9 cellular contexts compared by ENCODE assay signal in the genomic region with DNA sequence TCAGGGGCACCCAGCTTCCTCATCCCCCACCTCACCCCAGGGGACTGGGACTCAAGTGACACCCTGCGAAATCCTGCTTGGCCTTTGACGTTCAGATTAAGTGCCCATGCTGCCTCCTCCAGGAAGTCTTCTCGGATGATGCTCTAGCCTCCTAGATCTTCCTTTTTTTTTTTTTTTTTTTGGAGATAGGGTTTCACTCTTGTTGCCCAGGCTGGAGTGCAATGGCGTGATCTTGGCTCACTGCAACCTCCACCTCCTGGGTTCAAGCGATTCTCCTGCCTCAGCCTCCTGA. TPM values are rescaled to one million over a fixed set of nuclear protein-coding genes. Genes with fewer than 3 reads are reported as not detected.
DNase-seq lines count a peak whose midpoint lies in the region; ATAC-seq, FAIRE-seq and TF ChIP-seq lines count a peak whose summit lies in the region.
"Not testable (repeated sequence)": the region's sequence is repeated elsewhere in the genome, so short reads cannot be mapped to it uniquely, and the experiment has no call there.
"Had no signal": no experiment of that assay in that cellular context is flagged by ENCODE, and none has a peak within 500 bp of the region (broad histone marks: within the 10 kb centered on the region; RNA-seq: fewer than 3 reads in every experiment).

No MANE protein-coding gene starts in this region.

- not testable (repeated sequence) for H2AFZ ChIP-seq in trophoblast cell (ENCODE audit: insufficient read depth, low read length, poor library complexity)

- H3K27ac ChIP-seq in A549, result peak overlapping the region; percentile 32 to 66; a peak in 5 of 6 replicates
- not testable (repeated sequence) for H3K27ac ChIP-seq in HUES48 (ENCODE audit: low read depth, low read length); iPS-18a (ENCODE audit: low read length); trophoblast cell (ENCODE audit: low read depth, low read length)
- peak overlapping the region; percentile 39; the same call in 1 of the 2 replicates for H3K27ac ChIP-seq in RWPE1

- H3K27ac Mint-ChIP-seq in glutamatergic neuron (ENCODE audit: unreplicated experiment); nephron progenitor cell: not testable (repeated sequence)

- H2AK5ac ChIP-seq in trophoblast cell (ENCODE audit: low read length), result not testable (repeated sequence)

- not testable (repeated sequence) for H4K91ac ChIP-seq in trophoblast cell (ENCODE audit: low read depth, low read length)

- not testable (repeated sequence) for H3K14ac ChIP-seq in trophoblast cell (ENCODE audit: low read length)

- H2BK12ac ChIP-seq in trophoblast cell (ENCODE audit: low read length), result not testable (repeated sequence)

- not testable (repeated sequence) for FAIRE-seq in A549 (lab: Jason Lieb, UNC)

- ATAC-seq in A549, result not testable (repeated sequence)

- TF ChIP-seq RAD21 in A549 (conservative IDR thresholded peaks at IDR 0.05 in 1 of 2, IDR thresholded peaks at IDR 0.05 in 1 of 2), result not testable (repeated sequence)

- DNase-seq in A549 (ENCODE audit: low read depth in 1 of 2, low spot score in 1 of 2); RWPE1 (ENCODE audit: low spot score); glutamatergic neuron; nephron progenitor cell; trophoblast cell: not testable (repeated sequence)

- not testable (repeated sequence) for H3K79me1 ChIP-seq in trophoblast cell (ENCODE audit: low read length)

- H3K27me3 Mint-ChIP-seq in glutamatergic neuron (ENCODE audit: unreplicated experiment), result not testable (repeated sequence)
- H3K27me3 Mint-ChIP-seq in nephron progenitor cell (ENCODE audit: low read depth, poor library complexity), result peaks cover 29% of the 10 kb centered on the region

- not testable (repeated sequence) for H3K4me3 ChIP-seq in A549; trophoblast cell (ENCODE audit: low read depth, low read length)
- H3K4me3 ChIP-seq in HUES48 (ENCODE audit: low read depth, low read length) (peak overlapping the region; percentile 54; the same call in 1 of the 2 replicates), iPS-18a (ENCODE audit: low read length) (peak overlapping the region; percentile 54)

- not testable (repeated sequence) for H3K4ac ChIP-seq in trophoblast cell (ENCODE audit: low read depth, low read length)

- CTCF ChIA-PET in A549 (lab: Yijun Ruan, JAX) (interaction anchor here (0.6 to 19.7 kb wide), 49 partner anchors 11 to 415 kb away, joined by 3 to 290 read pairs (median 7); partner anchors contain the start of genes ABHD11, METTL27, MLXIPL and STX1A), RWPE1 (lab: Yijun Ruan, JAX) (interaction anchor here (0.5 to 2.5 kb wide), 26 partner anchors 9 to 1006 kb away, joined by 3 to 24 read pairs (median 4); partner anchors contain the start of genes MLXIPL, STX1A and VPS37D)

- not testable (repeated sequence) for H3K4me2 ChIP-seq in A549; trophoblast cell (ENCODE audit: low read length)

- H3K4me3 Mint-ChIP-seq in glutamatergic neuron (ENCODE audit: unreplicated experiment) (peak overlapping the region; percentile 49), nephron progenitor cell (peak overlapping the region; percentile 45)

- POLR2A ChIA-PET in A549 (lab: Yijun Ruan, JAX); RWPE1 (lab: Yijun Ruan, JAX; ENCODE audit: low non-redundant PET): not testable (repeated sequence)

- H3K18ac ChIP-seq in trophoblast cell (ENCODE audit: low read length), result not testable (repeated sequence)

- H3K27me3 ChIP-seq in HUES48 (ENCODE audit: control insufficient read depth, insufficient read depth, low read length); iPS-18a (ENCODE audit: control insufficient read depth, insufficient read depth, low read length); trophoblast cell (ENCODE audit: insufficient read depth, low read length): not testable (repeated sequence)

- not testable (repeated sequence) for H3K9ac ChIP-seq in HUES48 (ENCODE audit: low read depth, low read length); iPS-18a (ENCODE audit: low read length); trophoblast cell (ENCODE audit: low read length)

- peaks cover 24% of the 10 kb centered on the region for H3K4me1 ChIP-seq in A549
- not testable (repeated sequence) for H3K4me1 ChIP-seq in HUES48 (ENCODE audit: control insufficient read depth, insufficient read depth, low read length); iPS-18a (ENCODE audit: control insufficient read depth, low read depth, low read length); trophoblast cell (ENCODE audit: control insufficient read depth in 1 of 2, insufficient read depth in 2 of 2, low read length in 2 of 2)

- not testable (repeated sequence) for H3K9me3 Mint-ChIP-seq in glutamatergic neuron (ENCODE audit: unreplicated experiment); nephron progenitor cell

- not testable (repeated sequence) for H3K23ac ChIP-seq in trophoblast cell (ENCODE audit: low read length)

- not testable (repeated sequence) for H3K9me3 ChIP-seq in A549; HUES48 (ENCODE audit: control insufficient read depth, insufficient read depth, low read length); iPS-18a (ENCODE audit: control insufficient read depth, low read depth, low read length); trophoblast cell (ENCODE audit: insufficient read depth, low read depth, low read length)

- not testable (repeated sequence) for TF ChIP-seq CTCF in A549 (IDR thresholded peaks at IDR 0.05); RWPE1 (conservative IDR thresholded peaks at IDR 0.05; ENCODE audit: low read depth); glutamatergic neuron (IDR thresholded peaks at IDR 0.05; ENCODE audit: partially characterized antibody, unreplicated experiment); nephron progenitor cell (IDR thresholded peaks at IDR 0.05)

- not testable (repeated sequence) for H3K36me3 ChIP-seq in HUES48 (ENCODE audit: control insufficient read depth, insufficient read depth, low read length); iPS-18a (ENCODE audit: control insufficient read depth, low read depth, low read length); trophoblast cell (ENCODE audit: control insufficient read depth in 1 of 2, insufficient read depth in 2 of 2, low read length in 2 of 2)

- H4K8ac ChIP-seq in trophoblast cell (ENCODE audit: low read depth, low read length), result not testable (repeated sequence)

- H3K4me1 Mint-ChIP-seq in glutamatergic neuron (ENCODE audit: low read depth, unreplicated experiment), result not testable (repeated sequence)
- H3K4me1 Mint-ChIP-seq in nephron progenitor cell, result peaks cover 14% of the 10 kb centered on the region

- H2BK5ac ChIP-seq in trophoblast cell (ENCODE audit: low read depth, low read length, poor library complexity), result not testable (repeated sequence)

- H3K36me3 Mint-ChIP-seq in glutamatergic neuron (ENCODE audit: unreplicated experiment); nephron progenitor cell (ENCODE audit: low read depth): not testable (repeated sequence)

- 66% methylated on average over 4 of the region's 5 CpGs for WGBS in A549 (ENCODE audit: missing lambda C conversion rate)
- WGBS in trophoblast cell (ENCODE audit: extremely low coverage, insufficient coverage, insufficient read length), result no CpG with 5 or more reads among the region's 5 CpGs

- not testable (repeated sequence) for TF ChIP-seq EP300 in A549 (IDR thresholded peaks at IDR 0.05)

- H4K12ac ChIP-seq in trophoblast cell (ENCODE audit: low read depth, low read length), result not testable (repeated sequence)

- H2BK120ac ChIP-seq in trophoblast cell (ENCODE audit: insufficient read depth, low read length, poor library complexity), result peak overlapping the region; percentile 2

- H3K79me2 ChIP-seq in trophoblast cell (ENCODE audit: control insufficient read depth, insufficient read depth, low read length, poor library complexity), result not testable (repeated sequence)

- not testable (repeated sequence) for TF ChIP-seq POLR2A in A549 (IDR thresholded peaks at IDR 0.05; ENCODE audit: low read length)

RNA-seq across cellular contexts. Expression of gene MLXIPL, which starts 16.7 kb away (rescaled TPM):
- polyA plus RNA-seq in A549 (2011; rRNA removed), result 1.4 and 2.2 TPM in 2 replicates
- polyA plus RNA-seq in A549 (2012; cell fraction: cytosol; rRNA removed), result 0.93 and 1.4 TPM in 2 replicates
- polyA plus RNA-seq in A549 (2012; cell fraction: nucleus; rRNA removed), result 11.2 and 12.0 TPM in 2 replicates
- 1.8 to 3.8 TPM (median 3.3 TPM) in 3 replicates for polyA plus RNA-seq in A549 (2017; fragmentation: RNase III; extraction: RNeasy Plus Mini Kit Qiagen cat#74134 plus additional on column Dnase treatment)
- polyA minus RNA-seq in A549 (2011; rRNA and poly(A)+ RNA removed), result 0.62 and 2.9 TPM in 2 replicates
- 0.86 TPM for total RNA-seq in glutamatergic neuron (ENCODE audit: unreplicated experiment)
- polyA plus RNA-seq in trophoblast cell (2013), result 0.19 and 0.26 TPM in 2 replicates
- total RNA-seq: CD8-positive, alpha-beta T cell had no signal
- polyA plus RNA-seq: AG04450 had no signal

RNA-seq across cellular contexts. Expression of gene TBL2, which starts 29.3 kb away (rescaled TPM):
- polyA plus RNA-seq in A549 (2011; rRNA removed) (34.4 and 38.3 TPM in 2 replicates), A549 (2017; fragmentation: RNase III; extraction: RNeasy Plus Mini Kit Qiagen cat#74134 plus additional on column Dnase treatment) (41.8 to 46.4 TPM (median 45.9 TPM) in 3 replicates)
- polyA plus RNA-seq in A549 (2012; cell fraction: cytosol; rRNA removed), result 42.1 and 53.3 TPM in 2 replicates
- 84.1 and 84.4 TPM in 2 replicates for polyA plus RNA-seq in A549 (2012; cell fraction: nucleus; rRNA removed)
- polyA minus RNA-seq in A549 (2011; rRNA and poly(A)+ RNA removed), result 82.8 and 88.0 TPM in 2 replicates
- total RNA-seq in glutamatergic neuron (ENCODE audit: unreplicated experiment), result 23.8 TPM
- polyA plus RNA-seq in trophoblast cell (2013), result 27.4 and 30.1 TPM in 2 replicates

RNA-seq across cellular contexts. Expression of gene BCL7B, which starts 50.1 kb away (rescaled TPM):
- polyA plus RNA-seq in A549 (2011; rRNA removed) (58.8 and 62.5 TPM in 2 replicates), A549 (2017; fragmentation: RNase III; extraction: RNeasy Plus Mini Kit Qiagen cat#74134 plus additional on column Dnase treatment) (48.8 to 52.3 TPM (median 51.7 TPM) in 3 replicates)
- polyA plus RNA-seq in A549 (2012; cell fraction: cytosol; rRNA removed), result 86.5 and 94.9 TPM in 2 replicates
- 54.4 and 57.8 TPM in 2 replicates for polyA plus RNA-seq in A549 (2012; cell fraction: nucleus; rRNA removed)
- 54.6 and 58.6 TPM in 2 replicates for polyA minus RNA-seq in A549 (2011; rRNA and poly(A)+ RNA removed)
- total RNA-seq in glutamatergic neuron (ENCODE audit: unreplicated experiment), result 34.0 TPM
- 38.6 and 39.3 TPM in 2 replicates for polyA plus RNA-seq in trophoblast cell (2013)

RNA-seq across cellular contexts. Expression of gene VPS37D, which starts 60.0 kb away (rescaled TPM):
- polyA plus RNA-seq in A549 (2011; rRNA removed) (3.3 and 3.8 TPM in 2 replicates), A549 (2017; fragmentation: RNase III; extraction: RNeasy Plus Mini Kit Qiagen cat#74134 plus additional on column Dnase treatment) (2.2 to 2.9 TPM (median 2.6 TPM) in 3 replicates)
- polyA plus RNA-seq in A549 (2012; cell fraction: cytosol; rRNA removed), result 3.2 and 4.5 TPM in 2 replicates
- 3.2 and 3.6 TPM in 2 replicates for polyA plus RNA-seq in A549 (2012; cell fraction: nucleus; rRNA removed)
- 2.1 and 3.3 TPM in 2 replicates for polyA minus RNA-seq in A549 (2011; rRNA and poly(A)+ RNA removed)
- total RNA-seq in glutamatergic neuron (ENCODE audit: unreplicated experiment), result 17.2 TPM
- polyA plus RNA-seq in trophoblast cell (2013), result 0.60 and 0.69 TPM in 2 replicates
